27 cellular contexts compared by ENCODE assay signal in the genomic region with DNA sequence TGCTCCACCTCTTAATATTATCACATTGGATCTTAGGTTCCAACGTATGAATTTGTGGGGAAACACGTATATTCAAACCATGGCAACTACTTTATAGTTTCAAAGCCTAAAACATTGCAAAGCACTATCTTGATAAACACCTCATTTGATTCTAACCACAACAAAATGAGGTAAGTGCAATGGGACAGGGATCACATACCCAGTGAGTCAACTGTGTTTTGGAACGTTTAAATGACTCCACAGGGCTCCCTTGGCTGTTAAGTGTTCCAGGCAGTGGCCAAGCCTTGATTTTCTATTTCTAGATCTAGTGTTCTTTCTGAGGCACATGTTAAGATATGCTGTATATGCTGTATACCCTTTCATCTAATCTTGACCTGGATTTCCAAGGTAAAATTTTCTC. TPM values are rescaled to one million over a fixed set of nuclear protein-coding genes. Genes with fewer than 3 reads are reported as not detected.
DNase-seq lines count a peak whose midpoint lies in the region; ATAC-seq and TF ChIP-seq lines count a peak whose summit lies in the region.
"Had no signal": no experiment of that assay in that cellular context is flagged by ENCODE, and none has a peak within 500 bp of the region (broad histone marks: within the 10 kb centered on the region; RNA-seq: fewer than 3 reads in every experiment).

No MANE protein-coding gene starts in this region.

- no peak overlapping the region for H3K4me3 Mint-ChIP-seq in activated naive CD8-positive, alpha-beta T cell treated with anti-CD3 and anti-CD28 coated beads, Interleukin-2, amount 50 U/mL, for 24 hours
- H3K4me3 Mint-ChIP-seq in activated naive CD8-positive, alpha-beta T cell treated with anti-CD3 and anti-CD28 coated beads for 36 hours, result no peak overlapping the region
- H3K4me3 Mint-ChIP-seq in T-helper 2 cell treated with Interferon-gamma antibody and Interleukin-4, amounts not matched to agents 5 μg/mL and 100 μg/mL, for 36 hours, result no peak overlapping the region
- H3K4me3 Mint-ChIP-seq: activated naive CD8-positive, alpha-beta T cell; mesothelial cell of epicardium; naive thymus-derived CD8-positive, alpha-beta T cell; stimulated activated naive CD8-positive, alpha-beta T cell treated with anti-CD3 and anti-CD28 coated beads, Interleukin-15, Interleukin-2, amounts not matched to agents 100 ng/mL and 50 ng/mL, for 24 hours had no signal

- DNase-seq in activated naive CD8-positive, alpha-beta T cell treated with anti-CD3 and anti-CD28 coated beads, Interleukin-2, amount 50 U/mL, for 24 hours, result no peak
- DNase-seq in activated naive CD8-positive, alpha-beta T cell treated with anti-CD3 and anti-CD28 coated beads for 36 hours, result no peak
- peak; percentile 48 for DNase-seq in T-helper 2 cell treated with Interferon-gamma antibody and Interleukin-4, amounts not matched to agents 5 μg/mL and 100 μg/mL, for 36 hours (ENCODE audit: low spot score)
- DNase-seq in fibroblast of villous mesenchyme (ENCODE audit: low read depth), result peak; percentile 39
- no peak for DNase-seq in NCI-H526 (lab: John Stamatoyannopoulos, UW)
- no peak for DNase-seq in activated CD8-positive, alpha-beta memory T cell treated with anti-CD3 and anti-CD28 coated beads, Interleukin-2, amount 50 U/mL, for 4 hours
- DNase-seq in retina, result no peak
- DNase-seq: DMS53; GF-D8; H7; naive thymus-derived CD8-positive, alpha-beta T cell; NCI-H1105; NCI-H2029 treated with DMSO at 0.1 percent for 48 hours; NCI-H526 treated with DMSO at 0.1 percent for 48 hours; nucleus accumbens; stimulated activated CD4-positive, alpha-beta T cell treated with anti-CD3 and anti-CD28 coated beads, Interleukin-15, amount 100 ng/mL, for 24 hours had no signal

- no peak for TF ChIP-seq CTCF in fibroblast of villous mesenchyme (IDR thresholded peaks at IDR 0.05; ENCODE audit: insufficient read depth, low read depth, low read length)

- peak; percentile 68 for ATAC-seq in activated naive CD8-positive, alpha-beta T cell treated with anti-CD3 and anti-CD28 coated beads, Interleukin-2, amount 50 U/mL, for 24 hours
- ATAC-seq: activated CD4-positive, CD25-positive, alpha-beta regulatory T cell treated with anti-CD3 and anti-CD28 coated beads, Interleukin-2, amount 50 U/mL, for 24 hours; naive thymus-derived CD8-positive, alpha-beta T cell had no signal

- peaks cover 44% of the 10 kb centered on the region for H3K4me1 Mint-ChIP-seq in activated naive CD8-positive, alpha-beta T cell treated with anti-CD3 and anti-CD28 coated beads, Interleukin-2, amount 50 U/mL, for 24 hours
- peaks cover 35% of the 10 kb centered on the region for H3K4me1 Mint-ChIP-seq in activated naive CD8-positive, alpha-beta T cell treated with anti-CD3 and anti-CD28 coated beads for 36 hours
- H3K4me1 Mint-ChIP-seq in T-helper 2 cell treated with Interferon-gamma antibody and Interleukin-4, amounts not matched to agents 5 μg/mL and 100 μg/mL, for 36 hours (ENCODE audit: low read depth), result peaks cover 70% of the 10 kb centered on the region

- no peaks in the 10 kb centered on the region for H3K36me3 Mint-ChIP-seq in activated naive CD8-positive, alpha-beta T cell treated with anti-CD3 and anti-CD28 coated beads, Interleukin-2, amount 50 U/mL, for 24 hours (ENCODE audit: low read depth)
- H3K36me3 Mint-ChIP-seq in activated naive CD8-positive, alpha-beta T cell treated with anti-CD3 and anti-CD28 coated beads for 36 hours, result peaks cover 3% of the 10 kb centered on the region
- H3K36me3 Mint-ChIP-seq in T-helper 2 cell treated with Interferon-gamma antibody and Interleukin-4, amounts not matched to agents 5 μg/mL and 100 μg/mL, for 36 hours (ENCODE audit: low read depth), result peaks cover 2% of the 10 kb centered on the region
- H3K36me3 Mint-ChIP-seq: activated naive CD8-positive, alpha-beta T cell; mesothelial cell of epicardium had no signal

- no peak overlapping the region for H3K27ac Mint-ChIP-seq in activated naive CD8-positive, alpha-beta T cell treated with anti-CD3 and anti-CD28 coated beads, Interleukin-2, amount 50 U/mL, for 24 hours
- no peak overlapping the region for H3K27ac Mint-ChIP-seq in activated naive CD8-positive, alpha-beta T cell treated with anti-CD3 and anti-CD28 coated beads for 36 hours
- peak overlapping the region; percentile 43 for H3K27ac Mint-ChIP-seq in T-helper 2 cell treated with Interferon-gamma antibody and Interleukin-4, amounts not matched to agents 5 μg/mL and 100 μg/mL, for 36 hours
- H3K27ac Mint-ChIP-seq: activated naive CD8-positive, alpha-beta T cell; mesothelial cell of epicardium; stimulated activated naive CD8-positive, alpha-beta T cell treated with anti-CD3 and anti-CD28 coated beads, Interleukin-15, Interleukin-2, amounts not matched to agents 100 ng/mL and 50 ng/mL, for 24 hours had no signal

- H3K27me3 Mint-ChIP-seq in activated naive CD8-positive, alpha-beta T cell treated with anti-CD3 and anti-CD28 coated beads, Interleukin-2, amount 50 U/mL, for 24 hours, result no peaks in the 10 kb centered on the region
- no peaks in the 10 kb centered on the region for H3K27me3 Mint-ChIP-seq in activated naive CD8-positive, alpha-beta T cell treated with anti-CD3 and anti-CD28 coated beads for 36 hours
- H3K27me3 Mint-ChIP-seq in T-helper 2 cell treated with Interferon-gamma antibody and Interleukin-4, amounts not matched to agents 5 μg/mL and 100 μg/mL, for 36 hours (ENCODE audit: low read depth), result no peaks in the 10 kb centered on the region
- H3K27me3 Mint-ChIP-seq: activated naive CD8-positive, alpha-beta T cell; naive thymus-derived CD8-positive, alpha-beta T cell; stimulated activated naive CD8-positive, alpha-beta T cell treated with anti-CD3 and anti-CD28 coated beads, Interleukin-15, Interleukin-2, amounts not matched to agents 100 ng/mL and 50 ng/mL, for 24 hours had no signal

- H3K9me3 Mint-ChIP-seq in activated naive CD8-positive, alpha-beta T cell treated with anti-CD3 and anti-CD28 coated beads, Interleukin-2, amount 50 U/mL, for 24 hours, result no peaks in the 10 kb centered on the region
- no peaks in the 10 kb centered on the region for H3K9me3 Mint-ChIP-seq in activated naive CD8-positive, alpha-beta T cell treated with anti-CD3 and anti-CD28 coated beads for 36 hours
- no peaks in the 10 kb centered on the region for H3K9me3 Mint-ChIP-seq in T-helper 2 cell treated with Interferon-gamma antibody and Interleukin-4, amounts not matched to agents 5 μg/mL and 100 μg/mL, for 36 hours
- H3K9me3 Mint-ChIP-seq: mesothelial cell of epicardium; naive thymus-derived CD8-positive, alpha-beta T cell; stimulated activated naive CD8-positive, alpha-beta T cell treated with anti-CD3 and anti-CD28 coated beads, Interleukin-15, Interleukin-2, amounts not matched to agents 100 ng/mL and 50 ng/mL, for 24 hours had no signal

- no peak overlapping the region for H3K4me3 ChIP-seq in fibroblast of villous mesenchyme (ENCODE audit: low read depth, low read length)
- H3K4me3 ChIP-seq: BLaER1, prostate gland, SJSA1, tibial nerve had no signal

RNA-seq across cellular contexts. Expression of a gene that starts 54.5 kb away (rescaled TPM):
- not detected for total RNA-seq in activated naive CD8-positive, alpha-beta T cell treated with anti-CD3 and anti-CD28 coated beads for 36 hours
- total RNA-seq in fibroblast of villous mesenchyme, result 1.7 and 1.9 TPM in 2 replicates
- total RNA-seq: astrocyte; dermis microvascular lymphatic vessel endothelial cell; H7; MCF 10A; naive thymus-derived CD8-positive, alpha-beta T cell; SJSA1 had no signal

Comparison
In these comparisons a context has a peak if more than half of its experiments do, and no peak if none do; other contexts are left out.
1. DNase-seq: peak in T-helper 2 cell treated with Interferon-gamma antibody and Interleukin-4, amounts not matched to agents 5 μg/mL and 100 μg/mL, for 36 hours (single experiment) and fibroblast of villous mesenchyme (single experiment); none in activated naive CD8-positive, alpha-beta T cell treated with anti-CD3 and anti-CD28 coated beads, Interleukin-2, amount 50 U/mL, for 24 hours (single experiment), activated naive CD8-positive, alpha-beta T cell treated with anti-CD3 and anti-CD28 coated beads for 36 hours (single experiment), NCI-H526 (0 of 2), activated CD8-positive, alpha-beta memory T cell treated with anti-CD3 and anti-CD28 coated beads, Interleukin-2, amount 50 U/mL, for 4 hours (single experiment) and retina (single experiment).